Comparison of ENCODE assay signal across 40 cellular contexts in genomic region chr6:134099770-134100169, GRCh38. TPM values are rescaled to one million over a fixed set of nuclear protein-coding genes. Genes with fewer than 3 reads are reported as not detected.
"Had no signal": no experiment of that assay in that cellular context is flagged by ENCODE, and none has a peak within 500 bp of the region (broad histone marks: within the 10 kb centered on the region; RNA-seq: fewer than 3 reads in every experiment).

No MANE protein-coding gene starts in this region.

- H3K27ac ChIP-seq: adrenal gland, body of pancreas, brain microvascular endothelial cell, breast epithelium, cardiac muscle cell, VCaP had no signal

- H3K4me3 ChIP-seq: adrenal gland, body of pancreas, breast epithelium, cardiac muscle cell had no signal

- H3K4me1 Mint-ChIP-seq: activated B cell treated with CpG ODN at 0.5 μM for 24 hours; activated CD4-positive, alpha-beta T cell treated with anti-CD3 and anti-CD28 coated beads, Interleukin-2, amount 10 ng/mL, durations not matched to agents 24 days and 14 days; activated naive CD8-positive, alpha-beta T cell treated with anti-CD3 and anti-CD28 coated beads for 36 hours; activated T-helper 17 cell treated with anti-CD3 and anti-CD28 coated beads, Interleukin-2, amount 50 U/mL, for 72 hours; central memory CD8-positive, alpha-beta T cell had no signal

- FAIRE-seq: astrocyte, TTC549 had no signal

- H3K9me3 Mint-ChIP-seq: activated CD4-positive, alpha-beta memory T cell treated with anti-CD3 and anti-CD28 coated beads for 36 hours; activated CD4-positive, alpha-beta T cell treated with anti-CD3 and anti-CD28 coated beads, Interleukin-2, amount 10 ng/mL, durations not matched to agents 24 days and 14 days; activated CD8-positive, alpha-beta T cell treated with anti-CD3 and anti-CD28 coated beads for 36 hours; activated naive CD4-positive, alpha-beta T cell treated with anti-CD3 and anti-CD28 coated beads for 36 hours; activated naive CD4-positive, alpha-beta T cell treated with anti-CD3 and anti-CD28 coated beads, Interleukin-2, amount 50 U/mL, for 72 hours; activated naive CD8-positive, alpha-beta T cell treated with anti-CD3 and anti-CD28 coated beads for 36 hours; activated T-cell treated with anti-CD3 and anti-CD28 coated beads, Interleukin-2, amount 50 U/mL, for 4 hours; activated T-cell treated with anti-CD3 and anti-CD28 coated beads, Interleukin-2, amount 50 U/mL, for 72 hours; activated T-helper 1 cell treated with anti-CD3 and anti-CD28 coated beads, Interleukin-12 subunit alpha, Interleukin-12 subunit beta, Interleukin-2, Interleukin-4 antibody, amounts not matched to agents 30 ng/mL and 10 ng/mL and 1 ng/mL, durations not matched to agents 14 hours and 24 hours and 36 hours; activated T-helper 17 cell treated with anti-CD3 and anti-CD28 coated beads, Interleukin-2, amount 50 U/mL, for 72 hours; central memory CD8-positive, alpha-beta T cell; T-helper 1 cell treated with Interleukin-12 subunit alpha and Interleukin-12 subunit beta and Interleukin-4 antibody, amounts not matched to agents 30 μg/mL and 1 μg/mL, for 36 hours; T-helper 2 cell treated with Interferon-gamma antibody and Interleukin-4, amounts not matched to agents 5 μg/mL and 100 μg/mL, for 36 hours had no signal

- H3K27ac Mint-ChIP-seq: activated B cell treated with CpG ODN at 0.5 μM for 24 hours; activated CD4-positive, alpha-beta memory T cell treated with anti-CD3 and anti-CD28 coated beads for 36 hours; activated CD4-positive, alpha-beta T cell treated with anti-CD3 and anti-CD28 coated beads, Interleukin-2, amount 10 ng/mL, durations not matched to agents 24 days and 14 days; activated CD8-positive, alpha-beta T cell treated with anti-CD3 and anti-CD28 coated beads for 36 hours; activated naive CD4-positive, alpha-beta T cell treated with anti-CD3 and anti-CD28 coated beads for 36 hours; activated naive CD4-positive, alpha-beta T cell treated with anti-CD3 and anti-CD28 coated beads, Interleukin-2, amount 50 U/mL, for 72 hours; activated naive CD8-positive, alpha-beta T cell treated with anti-CD3 and anti-CD28 coated beads for 36 hours; activated T-cell treated with anti-CD3 and anti-CD28 coated beads, Interleukin-2, amount 50 U/mL, for 72 hours; activated T-helper 1 cell treated with anti-CD3 and anti-CD28 coated beads, Interleukin-12 subunit alpha, Interleukin-12 subunit beta, Interleukin-2, Interleukin-4 antibody, amounts not matched to agents 30 ng/mL and 10 ng/mL and 1 ng/mL, durations not matched to agents 14 hours and 24 hours and 36 hours; activated T-helper 17 cell treated with anti-CD3 and anti-CD28 coated beads, Interleukin-2, amount 50 U/mL, for 72 hours; T-helper 1 cell treated with Interleukin-12 subunit alpha and Interleukin-12 subunit beta and Interleukin-4 antibody, amounts not matched to agents 30 μg/mL and 1 μg/mL, for 36 hours; T-helper 2 cell treated with Interferon-gamma antibody and Interleukin-4, amounts not matched to agents 5 μg/mL and 100 μg/mL, for 36 hours had no signal

- H3K4me3 Mint-ChIP-seq: activated B cell treated with CpG ODN at 0.5 μM for 24 hours; activated CD4-positive, alpha-beta memory T cell treated with anti-CD3 and anti-CD28 coated beads for 36 hours; activated CD4-positive, alpha-beta T cell treated with anti-CD3 and anti-CD28 coated beads, Interleukin-2, amount 10 ng/mL, durations not matched to agents 24 days and 14 days; activated CD8-positive, alpha-beta T cell treated with anti-CD3 and anti-CD28 coated beads for 36 hours; activated naive CD4-positive, alpha-beta T cell treated with anti-CD3 and anti-CD28 coated beads for 36 hours; activated naive CD8-positive, alpha-beta T cell treated with anti-CD3 and anti-CD28 coated beads for 36 hours; activated T-cell treated with anti-CD3 and anti-CD28 coated beads, Interleukin-2, amount 50 U/mL, for 4 hours; activated T-cell treated with anti-CD3 and anti-CD28 coated beads, Interleukin-2, amount 50 U/mL, for 72 hours; activated T-helper 1 cell treated with anti-CD3 and anti-CD28 coated beads, Interleukin-12 subunit alpha, Interleukin-12 subunit beta, Interleukin-2, Interleukin-4 antibody, amounts not matched to agents 30 ng/mL and 10 ng/mL and 1 ng/mL, durations not matched to agents 14 hours and 24 hours and 36 hours; activated T-helper 17 cell treated with anti-CD3 and anti-CD28 coated beads, Interleukin-2, amount 50 U/mL, for 72 hours; central memory CD8-positive, alpha-beta T cell; T-helper 1 cell treated with Interleukin-12 subunit alpha and Interleukin-12 subunit beta and Interleukin-4 antibody, amounts not matched to agents 30 μg/mL and 1 μg/mL, for 36 hours; T-helper 2 cell treated with Interferon-gamma antibody and Interleukin-4, amounts not matched to agents 5 μg/mL and 100 μg/mL, for 36 hours had no signal

- H3K27me3 ChIP-seq: body of pancreas, brain microvascular endothelial cell, breast epithelium, cardiac muscle cell had no signal

- ATAC-seq: activated CD8-positive, alpha-beta T cell treated with anti-CD3 and anti-CD28 coated beads for 36 hours; activated naive CD4-positive, alpha-beta T cell treated with anti-CD3 and anti-CD28 coated beads, Interleukin-2, amount 50 U/mL, for 72 hours; activated T-cell treated with anti-CD3 and anti-CD28 coated beads, Interleukin-2, amount 50 U/mL, for 4 hours; activated T-cell treated with anti-CD3 and anti-CD28 coated beads, Interleukin-2, amount 50 U/mL, for 72 hours; activated T-helper 17 cell treated with anti-CD3 and anti-CD28 coated beads, Interleukin-2, amount 50 U/mL, for 72 hours; body of pancreas had no signal

- H3K4me1 ChIP-seq: adrenal gland, breast epithelium had no signal

- H3K9me3 ChIP-seq: adrenal gland, body of pancreas, breast epithelium had no signal

- DNase-seq: activated B cell treated with CpG ODN at 0.5 μM for 24 hours; activated CD4-positive, alpha-beta memory T cell treated with anti-CD3 and anti-CD28 coated beads for 36 hours; activated CD4-positive, alpha-beta T cell treated with anti-CD3 and anti-CD28 coated beads for 4 hours; activated CD4-positive, alpha-beta T cell treated with anti-CD3 and anti-CD28 coated beads, Interleukin-2, amount 10 ng/mL, durations not matched to agents 24 days and 14 days; activated CD4-positive, alpha-beta T cell treated with anti-CD3 and anti-CD28 coated beads, Interleukin-2, amount 50 U/mL, for 1 hour; activated CD4-positive, alpha-beta T cell treated with anti-CD3 and anti-CD28 coated beads, Interleukin-2, amount 50 U/mL, for 4 hours; activated CD4-positive, CD25-positive, alpha-beta regulatory T cell treated with anti-CD3 and anti-CD28 coated beads, Interleukin-2, amount 50 U/mL, for 72 hours; activated CD8-positive, alpha-beta memory T cell treated with anti-CD3 and anti-CD28 coated beads, Interleukin-2, amount 50 U/mL, for 4 hours; activated CD8-positive, alpha-beta T cell treated with anti-CD3 and anti-CD28 coated beads for 36 hours; activated effector memory CD4-positive, alpha-beta T cell treated with anti-CD3 and anti-CD28 coated beads, Interleukin-2, amount 50 U/mL, for 16 hours; activated gamma-delta T cell treated with Interleukin-2 at 50 U/mL for 16 hours; activated naive CD4-positive, alpha-beta T cell; activated naive CD4-positive, alpha-beta T cell treated with anti-CD3 and anti-CD28 coated beads for 36 hours; activated naive CD4-positive, alpha-beta T cell treated with anti-CD3 and anti-CD28 coated beads, Interleukin-2, amount 50 U/mL, for 16 hours; activated naive CD8-positive, alpha-beta T cell treated with anti-CD3 and anti-CD28 coated beads for 36 hours; activated T-cell treated with anti-CD3 and anti-CD28 coated beads for 4 hours; activated T-cell treated with anti-CD3 and anti-CD28 coated beads, Interleukin-2, amount 50 U/mL, for 1 hour; activated T-cell treated with anti-CD3 and anti-CD28 coated beads, Interleukin-2, amount 50 U/mL, for 4 hours; activated T-cell treated with anti-CD3 and anti-CD28 coated beads, Interleukin-2, amount 50 U/mL, for 72 hours; adrenal gland; amniotic stem cell; aorta; body of pancreas; brain microvascular endothelial cell; caudate nucleus; T-helper 1 cell; T-helper 2 cell; T-helper 9 cell had no signal

- H3K36me3 Mint-ChIP-seq: activated CD4-positive, alpha-beta memory T cell treated with anti-CD3 and anti-CD28 coated beads for 36 hours; activated naive CD4-positive, alpha-beta T cell treated with anti-CD3 and anti-CD28 coated beads, Interleukin-2, amount 50 U/mL, for 72 hours; activated naive CD8-positive, alpha-beta T cell treated with anti-CD3 and anti-CD28 coated beads for 36 hours had no signal

- H3K36me3 ChIP-seq: adrenal gland, brain microvascular endothelial cell, breast epithelium, cardiac muscle cell had no signal

RNA-seq across cellular contexts. Expression of gene SLC2A12, which starts 47.3 kb away (rescaled TPM):
- total RNA-seq: activated B cell treated with CpG ODN at 0.5 μM for 24 hours; activated CD4-positive, alpha-beta T cell treated with anti-CD3 and anti-CD28 coated beads, Interleukin-2, amount 10 ng/mL, durations not matched to agents 24 days and 14 days; activated CD8-positive, alpha-beta memory T cell treated with anti-CD3 and anti-CD28 coated beads for 36 hours; activated T-cell treated with anti-CD3 and anti-CD28 coated beads, Interleukin-2, amount 50 U/mL, for 4 hours; activated T-helper 1 cell treated with anti-CD3 and anti-CD28 coated beads, Interleukin-12 subunit alpha, Interleukin-12 subunit beta, Interleukin-2, Interleukin-4 antibody, amounts not matched to agents 30 ng/mL and 10 ng/mL and 1 ng/mL, durations not matched to agents 14 hours and 24 hours and 36 hours had no signal
